17 cellular contexts compared by ENCODE assay signal in genomic region chrX:153444333-153445011, GRCh38. TPM values are rescaled to one million over a fixed set of nuclear protein-coding genes. Genes with fewer than 3 reads are reported as not detected.
DNase-seq lines count a peak whose midpoint lies in the region; ATAC-seq, FAIRE-seq and TF ChIP-seq lines count a peak whose summit lies in the region.
"Had no signal": no experiment of that assay in that cellular context is flagged by ENCODE, and none has a peak within 500 bp of the region (broad histone marks: within the 10 kb centered on the region; RNA-seq: fewer than 3 reads in every experiment).

No MANE protein-coding gene starts in this region.

- peaks cover 17% of the 10 kb centered on the region for H3K36me3 Mint-ChIP-seq in Calu3 (ENCODE audit: insufficient read depth, unreplicated experiment)
- H3K36me3 Mint-ChIP-seq: CD4-positive, CD25-positive, alpha-beta regulatory T cell had no signal

- H3K27me3 ChIP-seq in H7 (ENCODE audit: control insufficient read depth, insufficient read depth, low read length) (no peaks in the 10 kb centered on the region), K562 (ENCODE audit: control insufficient read depth in 2 of 2, insufficient read depth in 2 of 2, low read length in 2 of 2) (peaks cover 0 to 6% of the 10 kb centered on the region in 2 experiments; a peak in 3 of 5 replicates), ascending aorta (no peaks in the 10 kb centered on the region)
- H3K27me3 ChIP-seq: BE2C had no signal

- TF ChIP-seq RAD21 in K562 (CRISPR knock-in tag; conservative IDR thresholded peaks at IDR 0.05 in 1 of 2, IDR thresholded peaks at IDR 0.05 in 1 of 2) = no peak

- no peak for TF ChIP-seq CTCF in K562 (IDR thresholded peaks at IDR 0.05 in 2 of 3, conservative IDR thresholded peaks at IDR 0.05 in 1 of 3; ENCODE audit: insufficient read depth in 2 of 3, low read depth in 1 of 3, low read length in 3 of 3)
- no peak for TF ChIP-seq CTCF in ascending aorta (IDR thresholded peaks at IDR 0.05)
- no peak for TF ChIP-seq CTCF in Calu3 (IDR thresholded peaks at IDR 0.05; ENCODE audit: unreplicated experiment)

- DNase-seq in G401 (ENCODE audit: low spot score) (peak; percentile 17), H7 (peak; percentile 61), K562 (ENCODE audit: extremely low read depth in 1 of 4, low spot score in 3 of 4) (no peak), posterior vena cava (ENCODE audit: low spot score) (peak; percentile 68), COLO668 (lab: John Stamatoyannopoulos, UW; ENCODE audit: unreplicated experiment) (no peak), ascending aorta (ENCODE audit: low spot score in 2 of 2) (no peak), Calu3 (no peak)
- DNase-seq: ACHN; BE2C; CD4-positive, CD25-positive, alpha-beta regulatory T cell; CD8-positive, alpha-beta memory T cell; DMS79 treated with DMSO at 0.1 percent for 48 hours; GOT3; H9 had no signal

- no peak overlapping the region for H3K4me2 ChIP-seq in K562 (ENCODE audit: insufficient read depth, low read length)

- TF ChIP-seq EP300 in K562 (IDR thresholded peaks at IDR 0.05; ENCODE audit: low read length) = no peak

- WGBS in K562 (ENCODE audit: insufficient coverage, low coverage, missing lambda C conversion rate) = 78% methylated on average over 22 of the region's 37 CpGs

- intact Hi-C loops in K562 (cut with micrococcal nuclease) = no loop called here
- intact Hi-C loops in posterior vena cava (cut with DNase I) = loop anchor here in 1 of 2 donors (10.0 kb wide), 1 partner anchor 410 kb away; no protein-coding TSS in a partner anchor
- intact Hi-C loops in ascending aorta (cut with DNase I) = loop anchor here (10.0 kb wide), 1 partner anchor 410 kb away; no protein-coding TSS in a partner anchor
- intact Hi-C loops in Calu3 (cut with micrococcal nuclease; ENCODE audit: unreplicated experiment) = no loop called here

- no peak overlapping the region for H2AFZ ChIP-seq in K562 (ENCODE audit: low read depth, low read length)

- H3K79me2 ChIP-seq in K562 (ENCODE audit: control insufficient read depth, insufficient read depth, low read length) = no peaks in the 10 kb centered on the region

- H3K36me3 ChIP-seq in H7 (replicated peaks; ENCODE audit: control insufficient read depth, insufficient read depth, low read length) (no peaks in the 10 kb centered on the region), K562 (ENCODE audit: control insufficient read depth, insufficient read depth, low read length) (no peaks in the 10 kb centered on the region; the same call in 2 of the 3 replicates), ascending aorta (peaks cover 0 to 6% of the 10 kb centered on the region in 2 donors)
- H3K36me3 ChIP-seq: BE2C had no signal

- no peaks in the 10 kb centered on the region for H3K4me1 Mint-ChIP-seq in Calu3 (ENCODE audit: low read depth, unreplicated experiment)
- H3K4me1 Mint-ChIP-seq: CD4-positive, CD25-positive, alpha-beta regulatory T cell; CD8-positive, alpha-beta memory T cell; H9 had no signal

- H4K20me1 ChIP-seq in K562 (replicated peaks; ENCODE audit: control insufficient read depth, insufficient read depth, low read length) = no peaks in the 10 kb centered on the region

- H3K27me3 Mint-ChIP-seq in Calu3 (ENCODE audit: unreplicated experiment) = peaks cover 11% of the 10 kb centered on the region
- H3K27me3 Mint-ChIP-seq: CD4-positive, CD25-positive, alpha-beta regulatory T cell had no signal

- POLR2A ChIA-PET in K562 (lab: Yijun Ruan, JAX) = interaction anchor here (0.7 kb wide), 1 partner anchor 498 kb away, joined by 3 read pairs; no protein-coding TSS in a partner anchor

- no TSS peak for BruUV-seq in K562 (replicated peaks; lab: Mats Ljungman, UMichigan)
- no TSS peak for BruUV-seq in Calu3 (replicated peaks; lab: Mats Ljungman, UMichigan)

- no peak overlapping the region for H3K27ac Mint-ChIP-seq in Calu3 (ENCODE audit: unreplicated experiment)
- H3K27ac Mint-ChIP-seq: CD4-positive, CD25-positive, alpha-beta regulatory T cell; CD8-positive, alpha-beta memory T cell; H9 had no signal

- FAIRE-seq in K562 (lab: Jason Lieb, UNC) = no peak
- FAIRE-seq: A204.1, GM12878 had no signal

- H3K9ac ChIP-seq in K562 (ENCODE audit: insufficient read depth in 1 of 2, low read depth in 2 of 2, low read length in 2 of 2) = no peak overlapping the region

- in situ Hi-C loops in G401 (cut with HindIII; ENCODE audit: low sequenced_read_pairs) = no loop called here
- in situ Hi-C loops in K562 (cut with MboI) = no loop called here

- no peaks in the 10 kb centered on the region for H3K9me1 ChIP-seq in K562 (ENCODE audit: control insufficient read depth, insufficient read depth, low read length)

- no peaks in the 10 kb centered on the region for H3K9me3 Mint-ChIP-seq in Calu3 (ENCODE audit: low read depth, unreplicated experiment)

- H3K4me1 ChIP-seq in K562 (replicated peaks in 1 of 2; ENCODE audit: control insufficient read depth in 2 of 2, insufficient read depth in 2 of 2, low read length in 2 of 2) (peaks cover 0 to 45% of the 10 kb centered on the region in 2 experiments; a peak in 2 of 5 replicates), ascending aorta (no peaks in the 10 kb centered on the region)
- H3K4me1 ChIP-seq: BE2C had no signal

- ATAC-seq in K562 = no peak
- ATAC-seq: GM12878 had no signal

- no peak for TF ChIP-seq POLR2A in K562 (conservative IDR thresholded peaks at IDR 0.05)

- H3K9me3 ChIP-seq in K562 (replicated peaks; ENCODE audit: control insufficient read depth, insufficient read depth, low read depth, low read length) = no peaks in the 10 kb centered on the region
- H3K9me3 ChIP-seq in ascending aorta = no peaks in the 10 kb centered on the region
- H3K9me3 ChIP-seq: BE2C had no signal

- H3K4me3 Mint-ChIP-seq in Calu3 (ENCODE audit: low read depth, unreplicated experiment) = no peak overlapping the region
- H3K4me3 Mint-ChIP-seq: CD4-positive, CD25-positive, alpha-beta regulatory T cell; CD8-positive, alpha-beta memory T cell; H9 had no signal

- H3K4me3 ChIP-seq in H7 (ENCODE audit: insufficient read depth, low read depth, low read length) (no peak overlapping the region), K562 (no peak overlapping the region), ascending aorta (no peak overlapping the region)
- H3K4me3 ChIP-seq: GM12878 had no signal

- H3K27ac ChIP-seq in K562 (ENCODE audit: extremely low read depth, low read depth, low read length) (no peak overlapping the region), ascending aorta (no peak overlapping the region)

- CTCF ChIA-PET in K562 (lab: Yijun Ruan, JAX; ENCODE audit: low intra/inter-chr PET ratio) (no interaction called here), Calu3 (lab: Charles Lee) (no interaction called here)

RNA-seq across cellular contexts. Expression of gene TREX2, which starts 1.4 kb away (rescaled TPM):
- not detected in 2 replicates for total RNA-seq in G401 (2014; rRNA removed; shearing (Covaris generic))
- total RNA-seq in H7 (2014; rRNA removed; shearing (Covaris generic)) = 0.11 and 1.8 TPM in 2 replicates
- total RNA-seq in K562 (2011; cell fraction: chromatin; rRNA removed; ENCODE audit: low replicate concordance) = 1.8 and 5.1 TPM in 2 replicates
- 8.7 and 11.6 TPM in 2 replicates for total RNA-seq in K562 (2011; cell fraction: nucleolus; rRNA removed)
- 1.1 and 2.8 TPM in 2 replicates for total RNA-seq in K562 (2011; cell fraction: nucleoplasm; rRNA removed)
- total RNA-seq in K562 (2014; rRNA removed) (1.5 and 3.0 TPM in 2 replicates), K562 (2014; rRNA removed; fragmentation: Illumina TruSeq; extraction: Trizol) (0.11 and 0.13 TPM in 2 replicates), K562 (2015; rRNA removed; fragmentation: Illumina TruSeq; extraction: Trizol) (0.33 and 0.49 TPM in 2 replicates), K562 (2021) (0.51 and 0.82 TPM in 2 replicates), posterior vena cava (1 to 10 TPM in 1 of 2 donors, under 1 TPM in 1; 0.48 to 1.9 TPM), ascending aorta (0.21 TPM), Calu3 (2022) (2.0 and 2.2 TPM in 2 replicates)
- polyA plus RNA-seq in K562 (2011; rRNA removed) (0.07 and 0.22 TPM in 2 replicates), K562 (2014; fragmentation: Illumina TruSeq; extraction: Trizol) (0.10 and 0.21 TPM in 2 replicates), K562 (2014; fragmentation: Nextera tagmentation; extraction: Ambion mirVana) (not detected), K562 (2014; rRNA removed) (0.70 and 0.82 TPM in 2 replicates)
- 0.21 and 1.0 TPM in 2 replicates for polyA plus RNA-seq in K562 (2011; cell fraction: cytosol; rRNA removed)
- 1.9 and 3.9 TPM in 2 replicates for polyA plus RNA-seq in K562 (2011; cell fraction: nucleus; rRNA removed)
- polyA plus RNA-seq in K562 (2012) = 0.30 and 0.60 TPM in 2 replicates
- polyA minus RNA-seq in K562 (2011; rRNA and poly(A)+ RNA removed) = 0.11 TPM in 1 of 2 replicates, not detected in the other
- 1.4 TPM in 1 of 2 replicates, not detected in the other for polyA minus RNA-seq in K562 (2011; cell fraction: cytosol; rRNA and poly(A)+ RNA removed)
- 2.6 and 5.4 TPM in 2 replicates for polyA minus RNA-seq in K562 (2011; cell fraction: nucleus; rRNA and poly(A)+ RNA removed)

RNA-seq across cellular contexts. Expression of gene HAUS7, which starts 25.9 kb away (rescaled TPM):
- 50.8 and 63.6 TPM in 2 replicates for total RNA-seq in G401 (2014; rRNA removed; shearing (Covaris generic))
- 41.5 and 47.2 TPM in 2 replicates for total RNA-seq in H7 (2014; rRNA removed; shearing (Covaris generic))
- 44.0 and 101 TPM in 2 replicates for total RNA-seq in K562 (2011; cell fraction: chromatin; rRNA removed; ENCODE audit: low replicate concordance)
- total RNA-seq in K562 (2011; cell fraction: nucleolus; rRNA removed) = 58.2 and 63.4 TPM in 2 replicates
- 58.6 and 62.3 TPM in 2 replicates for total RNA-seq in K562 (2011; cell fraction: nucleoplasm; rRNA removed)
- 64.7 and 64.8 TPM in 2 replicates for total RNA-seq in K562 (2014; rRNA removed)
- total RNA-seq in K562 (2014; rRNA removed; fragmentation: Illumina TruSeq; extraction: Trizol) = 38.5 and 48.6 TPM in 2 replicates
- total RNA-seq in K562 (2015; rRNA removed; fragmentation: Illumina TruSeq; extraction: Trizol) = 48.8 and 51.0 TPM in 2 replicates
- total RNA-seq in K562 (2021) = 94.0 and 94.9 TPM in 2 replicates
- polyA plus RNA-seq in K562 (2011; rRNA removed) = 38.0 and 44.3 TPM in 2 replicates
- polyA plus RNA-seq in K562 (2011; cell fraction: cytosol; rRNA removed) = 72.4 and 100 TPM in 2 replicates
- 177 and 204 TPM in 2 replicates for polyA plus RNA-seq in K562 (2011; cell fraction: nucleus; rRNA removed)
- 58.0 and 101 TPM in 2 replicates for polyA plus RNA-seq in K562 (2012)
- 49.7 and 56.9 TPM in 2 replicates for polyA plus RNA-seq in K562 (2014; fragmentation: Illumina TruSeq; extraction: Trizol)
- 10 to 100 TPM in 1 of 2 experiments, 1 to 10 TPM in 1; 10.0 to 26.1 TPM for polyA plus RNA-seq in K562 (2014; fragmentation: Nextera tagmentation; extraction: Ambion mirVana)
- 70.4 and 75.6 TPM in 2 replicates for polyA plus RNA-seq in K562 (2014; rRNA removed)
- 31.5 and 39.4 TPM in 2 replicates for polyA minus RNA-seq in K562 (2011; rRNA and poly(A)+ RNA removed)
- 32.0 and 34.9 TPM in 2 replicates for polyA minus RNA-seq in K562 (2011; cell fraction: cytosol; rRNA and poly(A)+ RNA removed)
- polyA minus RNA-seq in K562 (2011; cell fraction: nucleus; rRNA and poly(A)+ RNA removed) = 41.2 and 50.9 TPM in 2 replicates
- total RNA-seq in posterior vena cava = 10 to 100 TPM; 23.5 to 30.1 TPM
- 22.5 TPM for total RNA-seq in ascending aorta
- total RNA-seq in Calu3 (2022) = 38.6 and 40.7 TPM in 2 replicates

RNA-seq across cellular contexts. Expression of gene ZFP92, which starts 33.2 kb away (rescaled TPM):
- not detected in 2 replicates for total RNA-seq in G401 (2014; rRNA removed; shearing (Covaris generic))
- not detected in 2 replicates for total RNA-seq in H7 (2014; rRNA removed; shearing (Covaris generic))
- total RNA-seq in K562 (2011; cell fraction: chromatin; rRNA removed; ENCODE audit: low replicate concordance) = 3.0 and 4.1 TPM in 2 replicates
- 2.5 and 2.8 TPM in 2 replicates for total RNA-seq in K562 (2011; cell fraction: nucleolus; rRNA removed)
- 2.9 and 3.5 TPM in 2 replicates for total RNA-seq in K562 (2011; cell fraction: nucleoplasm; rRNA removed)
- total RNA-seq in K562 (2014; rRNA removed) (2.0 and 2.9 TPM in 2 replicates), K562 (2014; rRNA removed; fragmentation: Illumina TruSeq; extraction: Trizol) (1.5 and 1.8 TPM in 2 replicates), K562 (2015; rRNA removed; fragmentation: Illumina TruSeq; extraction: Trizol) (2.6 and 2.7 TPM in 2 replicates), K562 (2021) (3.3 and 3.5 TPM in 2 replicates), posterior vena cava (under 1 TPM; 0.65 to 0.90 TPM), ascending aorta (0.96 TPM), Calu3 (2022) (0.19 and 0.22 TPM in 2 replicates)
- polyA plus RNA-seq in K562 (2011; rRNA removed) (0.98 and 1.2 TPM in 2 replicates), K562 (2014; fragmentation: Illumina TruSeq; extraction: Trizol) (2.1 and 2.4 TPM in 2 replicates), K562 (2014; fragmentation: Nextera tagmentation; extraction: Ambion mirVana) (under 1 TPM; 0.32 to 0.34 TPM), K562 (2014; rRNA removed) (1.3 and 1.9 TPM in 2 replicates)
- polyA plus RNA-seq in K562 (2011; cell fraction: cytosol; rRNA removed) = 1.0 and 1.2 TPM in 2 replicates
- polyA plus RNA-seq in K562 (2011; cell fraction: nucleus; rRNA removed) = 2.0 and 3.1 TPM in 2 replicates
- 2.7 and 3.3 TPM in 2 replicates for polyA plus RNA-seq in K562 (2012)
- polyA minus RNA-seq in K562 (2011; rRNA and poly(A)+ RNA removed) = 1.4 TPM in 2 replicates
- polyA minus RNA-seq in K562 (2011; cell fraction: cytosol; rRNA and poly(A)+ RNA removed) = 1.5 and 1.6 TPM in 2 replicates
- 0.94 and 1.7 TPM in 2 replicates for polyA minus RNA-seq in K562 (2011; cell fraction: nucleus; rRNA and poly(A)+ RNA removed)
- total RNA-seq: HT-29 had no signal

RNA-seq across cellular contexts. Expression of gene PNMA6E, which starts 43.3 kb away (rescaled TPM):
- not detected in 2 replicates for total RNA-seq in G401 (2014; rRNA removed; shearing (Covaris generic))
- total RNA-seq in H7 (2014; rRNA removed; shearing (Covaris generic)) = not detected in 2 replicates
- not detected in 2 replicates for total RNA-seq in K562 (2011; cell fraction: chromatin; rRNA removed; ENCODE audit: low replicate concordance)
- total RNA-seq in K562 (2011; cell fraction: nucleolus; rRNA removed) = not detected in 2 replicates
- not detected in 2 replicates for total RNA-seq in K562 (2011; cell fraction: nucleoplasm; rRNA removed)
- total RNA-seq in K562 (2014; rRNA removed) (not detected in 2 replicates), K562 (2014; rRNA removed; fragmentation: Illumina TruSeq; extraction: Trizol) (not detected in 2 replicates), K562 (2015; rRNA removed; fragmentation: Illumina TruSeq; extraction: Trizol) (not detected in 2 replicates), K562 (2021) (not detected in 2 replicates), posterior vena cava (not detected), ascending aorta (not detected), Calu3 (2022) (not detected in 2 replicates)
- polyA plus RNA-seq in K562 (2011; rRNA removed) (not detected in 2 replicates), K562 (2014; fragmentation: Illumina TruSeq; extraction: Trizol) (not detected in 2 replicates), K562 (2014; fragmentation: Nextera tagmentation; extraction: Ambion mirVana) (not detected), K562 (2014; rRNA removed) (0.03 TPM in 1 of 2 replicates, not detected in the other)
- not detected in 2 replicates for polyA plus RNA-seq in K562 (2011; cell fraction: cytosol; rRNA removed)
- polyA plus RNA-seq in K562 (2011; cell fraction: nucleus; rRNA removed) = not detected in 2 replicates
- not detected in 2 replicates for polyA plus RNA-seq in K562 (2012)
- not detected in 2 replicates for polyA minus RNA-seq in K562 (2011; rRNA and poly(A)+ RNA removed)
- not detected in 2 replicates for polyA minus RNA-seq in K562 (2011; cell fraction: cytosol; rRNA and poly(A)+ RNA removed)
- polyA minus RNA-seq in K562 (2011; cell fraction: nucleus; rRNA and poly(A)+ RNA removed) = not detected in 2 replicates
- total RNA-seq: CD4-positive, CD25-positive, alpha-beta regulatory T cell; CD8-positive, alpha-beta memory T cell; GM12878; H9; HT-29 had no signal
- polyA plus RNA-seq: CD4-positive, CD25-positive, alpha-beta regulatory T cell; CD8-positive, alpha-beta memory T cell; GM12878 had no signal

RNA-seq across cellular contexts. Expression of gene BGN, which starts 50.3 kb away (rescaled TPM):
- total RNA-seq in G401 (2014; rRNA removed; shearing (Covaris generic)) = not detected in 2 replicates
- total RNA-seq in H7 (2014; rRNA removed; shearing (Covaris generic)) = 0.83 and 1.1 TPM in 2 replicates
- total RNA-seq in K562 (2011; cell fraction: chromatin; rRNA removed; ENCODE audit: low replicate concordance) = not detected in 2 replicates
- total RNA-seq in K562 (2011; cell fraction: nucleolus; rRNA removed) = not detected in 2 replicates
- total RNA-seq in K562 (2011; cell fraction: nucleoplasm; rRNA removed) = not detected in 2 replicates
- total RNA-seq in K562 (2014; rRNA removed) (not detected in 2 replicates), K562 (2014; rRNA removed; fragmentation: Illumina TruSeq; extraction: Trizol) (not detected in 2 replicates), K562 (2015; rRNA removed; fragmentation: Illumina TruSeq; extraction: Trizol) (not detected in 2 replicates), K562 (2021) (0.11 TPM in 2 replicates), posterior vena cava (100 to 1,000 TPM; 392 to 743 TPM), ascending aorta (1,387 TPM), Calu3 (2022) (not detected in 2 replicates)
- polyA plus RNA-seq in K562 (2011; rRNA removed) (not detected in 2 replicates), K562 (2014; fragmentation: Illumina TruSeq; extraction: Trizol) (not detected in 2 replicates), K562 (2014; fragmentation: Nextera tagmentation; extraction: Ambion mirVana) (not detected), K562 (2014; rRNA removed) (not detected in 2 replicates)
- 0.04 and 0.06 TPM in 2 replicates for polyA plus RNA-seq in K562 (2011; cell fraction: cytosol; rRNA removed)
- not detected in 2 replicates for polyA plus RNA-seq in K562 (2011; cell fraction: nucleus; rRNA removed)
- polyA plus RNA-seq in K562 (2012) = not detected in 2 replicates
- not detected in 2 replicates for polyA minus RNA-seq in K562 (2011; rRNA and poly(A)+ RNA removed)
- not detected in 2 replicates for polyA minus RNA-seq in K562 (2011; cell fraction: cytosol; rRNA and poly(A)+ RNA removed)
- not detected in 2 replicates for polyA minus RNA-seq in K562 (2011; cell fraction: nucleus; rRNA and poly(A)+ RNA removed)
- total RNA-seq: CD4-positive, CD25-positive, alpha-beta regulatory T cell; CD8-positive, alpha-beta memory T cell had no signal
- polyA plus RNA-seq: CD4-positive, CD25-positive, alpha-beta regulatory T cell; CD8-positive, alpha-beta memory T cell had no signal

Comparison
In these comparisons a context has a peak if more than half of its experiments do, and no peak if none do; other contexts are left out.
1. DNase-seq: peak in G401 (single experiment), H7 (single experiment) and posterior vena cava (single experiment); none in K562 (0 of 4), COLO668 (single experiment), ascending aorta (0 of 2) and Calu3 (single experiment).